In genomic region chr2:119836455-119837142, GRCh38 we compare ENCODE assay signal across 27 cellular contexts.
DNase-seq lines count a peak whose midpoint lies in the region; ATAC-seq, FAIRE-seq and TF ChIP-seq lines count a peak whose summit lies in the region.
"Had no signal": no experiment of that assay in that cellular context is flagged by ENCODE, and none has a peak within 500 bp of the region (broad histone marks: within the 10 kb centered on the region; RNA-seq: fewer than 3 reads in every experiment).

No MANE protein-coding gene starts in this region.

- POLR2A ChIA-PET in RWPE1 (lab: Yijun Ruan, JAX; ENCODE audit: low non-redundant PET), result no interaction called here
- POLR2A ChIA-PET in HepG2 (lab: Yijun Ruan, JAX), result no interaction called here

- H2AFZ ChIP-seq in GM23338 (no peak overlapping the region), HepG2 (ENCODE audit: low read length) (no peak overlapping the region)
- H2AFZ ChIP-seq: PC-9 had no signal

- H3K9me3 ChIP-seq in HepG2 (ENCODE audit: low read length), result no peaks in the 10 kb centered on the region
- H3K9me3 ChIP-seq in aorta (ENCODE audit: control insufficient read depth, low read length), result no peaks in the 10 kb centered on the region

- H3K4me2 ChIP-seq in GM23338 (no peak overlapping the region), HepG2 (ENCODE audit: low read depth, low read length) (peak overlapping the region; percentile 45; the same call in 1 of the 2 replicates)
- H3K4me2 ChIP-seq: PC-9 had no signal

- in situ Hi-C loops in HepG2 (cut with HindIII; ENCODE audit: extremely low pct_ligation_motif_present, low pct_unique_long_range_greater_than_20kb), result no loop called here

- no peaks in the 10 kb centered on the region for H3K36me3 ChIP-seq in GM23338 (ENCODE audit: insufficient read depth)
- H3K36me3 ChIP-seq in HepG2 (replicated peaks in 1 of 2; ENCODE audit: control insufficient read depth in 1 of 2, insufficient read depth in 2 of 2, low read length in 2 of 2), result no peaks in the 10 kb centered on the region
- no peaks in the 10 kb centered on the region for H3K36me3 ChIP-seq in aorta (ENCODE audit: control insufficient read depth in 1 of 2, insufficient read depth in 2 of 2, low read length in 1 of 2)

- H3K27me3 ChIP-seq in GM23338 (ENCODE audit: insufficient read depth), result no peaks in the 10 kb centered on the region
- H3K27me3 ChIP-seq in HepG2 (ENCODE audit: control insufficient read depth in 1 of 2, insufficient read depth in 2 of 2, low read length in 2 of 2), result no peaks in the 10 kb centered on the region
- H3K27me3 ChIP-seq in aorta (ENCODE audit: control insufficient read depth in 1 of 2, insufficient read depth in 2 of 2, low read length in 1 of 2), result no peaks in the 10 kb centered on the region

- H3K27ac ChIP-seq in GM23338 (ENCODE audit: low read depth), result no peak overlapping the region
- H3K27ac ChIP-seq in RWPE1, result peak overlapping the region; percentile 84
- peak overlapping the region; percentile 29 for H3K27ac ChIP-seq in HepG2 (ENCODE audit: extremely low read length, insufficient read depth, low read length)
- H3K27ac ChIP-seq in aorta (ENCODE audit: low read depth in 1 of 2, low read length in 2 of 2), result no peak overlapping the region
- H3K27ac ChIP-seq: PC-9 had no signal

- TF ChIP-seq RAD21 in HepG2 (CRISPR knock-in tag; IDR thresholded peaks at IDR 0.05), result no peak

- H3K4me1 Mint-ChIP-seq in GM23338, result peaks cover 31% of the 10 kb centered on the region

- H3K4me1 ChIP-seq in GM23338 (ENCODE audit: insufficient read depth), result peaks cover 14% of the 10 kb centered on the region; the same call in 1 of the 2 replicates
- H3K4me1 ChIP-seq in HepG2 (ENCODE audit: insufficient read depth, low read length), result peaks cover 45% of the 10 kb centered on the region
- no peaks in the 10 kb centered on the region for H3K4me1 ChIP-seq in aorta (ENCODE audit: control insufficient read depth in 1 of 2, insufficient read depth in 2 of 2, low read length in 2 of 2)

- no peak overlapping the region for H3K4me3 ChIP-seq in GM23338
- H3K4me3 ChIP-seq in HepG2 (replicated peaks in 1 of 3; ENCODE audit: insufficient read depth in 1 of 3, low read depth in 2 of 3, low read length in 3 of 3), result no peak overlapping the region
- H3K4me3 ChIP-seq in aorta (ENCODE audit: low read length in 2 of 2), result no peak overlapping the region
- H3K4me3 ChIP-seq: PC-9 had no signal

- H3K27ac Mint-ChIP-seq in GM23338, result no peak overlapping the region
- H3K27ac Mint-ChIP-seq: B cell, CD14-positive monocyte had no signal

- 91% methylated on average over 16 of the region's 22 CpGs for WGBS in HepG2 (ENCODE audit: low lambda C conversion rate)
- WGBS in aorta, 2 donors, result 89 to 92% methylated on average over 22 of the region's 22 CpGs

- peaks cover 22% of the 10 kb centered on the region for H3K36me3 Mint-ChIP-seq in GM23338 (ENCODE audit: low read depth)

- peaks cover 13% of the 10 kb centered on the region for H3K27me3 Mint-ChIP-seq in GM23338 (ENCODE audit: insufficient read depth, low read depth, poor library complexity)
- H3K27me3 Mint-ChIP-seq: B cell; CD8-positive, alpha-beta memory T cell had no signal

- intact Hi-C loops in HepG2 (cut with micrococcal nuclease; ENCODE audit: unreplicated experiment), result no loop called here
- intact Hi-C loops in aorta (cut with DNase I), result no loop called here

- no peak overlapping the region for H3K9ac ChIP-seq in HepG2 (ENCODE audit: insufficient read depth, low read depth, low read length)

- DNase-seq in GM23338 (ENCODE audit: low spot score) (no peak), RWPE1 (ENCODE audit: low spot score) (no peak), HepG2 (ENCODE audit: low spot score) (no peak), aorta (no peak)
- DNase-seq in central memory CD4-positive, alpha-beta T cell, result no peak
- DNase-seq in activated T-cell treated with anti-CD3 and anti-CD28 coated beads, Interleukin-2, amount 50 U/mL, for 1 hour, result no peak
- DNase-seq: CD8-positive, alpha-beta memory T cell; DMS 273 treated with DMSO at 0.1 percent for 48 hours; DMS79; EL; GF-D8; KG1; MM.1S; NCI-H1048; NCI-H1417; NCI-H1694; NCI-H2029 treated with DMSO at 0.1 percent for 48 hours; NCI-H526 treated with DMSO at 0.1 percent for 48 hours; PC-9; RPMI8226; SHP77 treated with DMSO at 0.1 percent for 48 hours had no signal

- BruUV-seq in HepG2 (replicated peaks; lab: Mats Ljungman, UMichigan), result no TSS peak

- peaks cover 12% of the 10 kb centered on the region; the same call in 1 of the 2 replicates for H4K20me1 ChIP-seq in GM23338 (replicated peaks; ENCODE audit: insufficient read depth)
- H4K20me1 ChIP-seq in HepG2 (ENCODE audit: insufficient read depth, low read length), result no peaks in the 10 kb centered on the region

- no peak for FAIRE-seq in HepG2 (lab: Jason Lieb, UNC)
- FAIRE-seq: GM12891, H54, HTR-8/SVneo had no signal

- peaks cover 75% of the 10 kb centered on the region for H3K79me2 ChIP-seq in GM23338 (replicated peaks; ENCODE audit: insufficient read depth)
- peaks cover 3% of the 10 kb centered on the region for H3K79me2 ChIP-seq in HepG2 (ENCODE audit: insufficient read depth, low read length)

- TF ChIP-seq POLR2A in HepG2 (IDR thresholded peaks at IDR 0.05; ENCODE audit: insufficient read depth in 1 of 2, low read depth in 2 of 2, low read length in 2 of 2), result no peak

- H3K4me3 Mint-ChIP-seq in GM23338, result no peak overlapping the region
- H3K4me3 Mint-ChIP-seq: B cell, CD14-positive monocyte had no signal

- no peaks in the 10 kb centered on the region for H3F3A ChIP-seq in GM23338 (replicated peaks; ENCODE audit: low read depth)

- CTCF ChIA-PET in RWPE1 (lab: Yijun Ruan, JAX), result no interaction called here
- CTCF ChIA-PET in HepG2 (lab: Yijun Ruan, JAX; ENCODE audit: low intra/inter-chr PET ratio, low total read pairs), result no interaction called here

- TF ChIP-seq EP300 in HepG2 (IDR thresholded peaks at IDR 0.05; ENCODE audit: low read depth in 2 of 2, low read length in 2 of 2) (no peak), HepG2 (CRISPR knock-in tag; IDR thresholded peaks at IDR 0.05; ENCODE audit: borderline replicate concordance) (no peak)

- ATAC-seq in GM23338 (peak; percentile 59), HepG2 (peak; percentile 57), aorta (ENCODE audit: low FRiP score) (peak; percentile 41), HG03378 (IDR thresholded peaks at IDR 0.05; ENCODE audit: unreplicated experiment) (no peak)

- TF ChIP-seq CTCF in GM23338 (conservative IDR thresholded peaks at IDR 0.05; ENCODE audit: low read depth in 2 of 2) (no peak), RWPE1 (conservative IDR thresholded peaks at IDR 0.05; ENCODE audit: low read depth) (no peak), HepG2 (CRISPR knock-in tag; IDR thresholded peaks at IDR 0.05) (no peak)

- H3K9me2 ChIP-seq in GM23338 (ENCODE audit: insufficient read depth), result no peaks in the 10 kb centered on the region

- peaks cover under 1% of the 10 kb centered on the region; the same call in 2 of the 3 replicates for H3K9me3 Mint-ChIP-seq in GM23338
- H3K9me3 Mint-ChIP-seq: CD14-positive monocyte; CD8-positive, alpha-beta memory T cell had no signal

TF ChIP-seq in GM23338, 12 proteins besides CTCF, POLR2A, EP300 and RAD21:
- no peak for TF ChIP-seq ZNF331 (CRISPR knock-in tag; IDR thresholded peaks at IDR 0.05; ENCODE audit: low read depth)
- TF ChIP-seq, protein P1, sequence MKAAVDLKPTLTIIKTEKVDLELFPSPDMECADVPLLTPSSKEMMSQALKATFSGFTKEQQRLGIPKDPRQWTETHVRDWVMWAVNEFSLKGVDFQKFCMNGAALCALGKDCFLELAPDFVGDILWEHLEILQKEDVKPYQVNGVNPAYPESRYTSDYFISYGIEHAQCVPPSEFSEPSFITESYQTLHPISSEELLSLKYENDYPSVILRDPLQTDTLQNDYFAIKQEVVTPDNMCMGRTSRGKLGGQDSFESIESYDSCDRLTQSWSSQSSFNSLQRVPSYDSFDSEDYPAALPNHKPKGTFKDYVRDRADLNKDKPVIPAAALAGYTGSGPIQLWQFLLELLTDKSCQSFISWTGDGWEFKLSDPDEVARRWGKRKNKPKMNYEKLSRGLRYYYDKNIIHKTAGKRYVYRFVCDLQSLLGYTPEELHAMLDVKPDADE (IDR thresholded peaks at IDR 0.05), result no peak
- no peak for TF ChIP-seq JUNB (IDR thresholded peaks at IDR 0.05; ENCODE audit: unreplicated experiment)
- TF ChIP-seq STAT1 (IDR thresholded peaks at IDR 0.05; ENCODE audit: unreplicated experiment), result no peak
- no peak for TF ChIP-seq NANOG (IDR thresholded peaks at IDR 0.05; ENCODE audit: borderline replicate concordance)

TF ChIP-seq in HepG2, 621 proteins besides CTCF, POLR2A, EP300 and RAD21 (continues in another document):
- TF ChIP-seq ZNF605 (CRISPR knock-in tag; IDR thresholded peaks at IDR 0.05), result peak; percentile 35; the same call in 1 of the 2 replicates
- TF ChIP-seq NFE2L2 (IDR thresholded peaks at IDR 0.05; ENCODE audit: low read length), result no peak
- 0 out of 2 replicates have a peak, but pooled peaks have one; percentile 9 for TF ChIP-seq GABPA (IDR thresholded peaks at IDR 0.05; ENCODE audit: low read depth, low read length)
- TF ChIP-seq GABPA (CRISPR knock-in tag; IDR thresholded peaks at IDR 0.05; ENCODE audit: low read depth), result no peak
- TF ChIP-seq ZNF687 (CRISPR knock-in tag; IDR thresholded peaks at IDR 0.05), result peak; percentile 28; the same call in 1 of the 2 replicates

Comparison
In these comparisons a context has a peak if more than half of its experiments do, and no peak if none do; other contexts are left out.
1. H3K27ac ChIP-seq: peak in RWPE1 (single experiment) and HepG2 (single experiment); none in GM23338 (single experiment) and aorta (0 of 2).